In the genomic region with DNA sequence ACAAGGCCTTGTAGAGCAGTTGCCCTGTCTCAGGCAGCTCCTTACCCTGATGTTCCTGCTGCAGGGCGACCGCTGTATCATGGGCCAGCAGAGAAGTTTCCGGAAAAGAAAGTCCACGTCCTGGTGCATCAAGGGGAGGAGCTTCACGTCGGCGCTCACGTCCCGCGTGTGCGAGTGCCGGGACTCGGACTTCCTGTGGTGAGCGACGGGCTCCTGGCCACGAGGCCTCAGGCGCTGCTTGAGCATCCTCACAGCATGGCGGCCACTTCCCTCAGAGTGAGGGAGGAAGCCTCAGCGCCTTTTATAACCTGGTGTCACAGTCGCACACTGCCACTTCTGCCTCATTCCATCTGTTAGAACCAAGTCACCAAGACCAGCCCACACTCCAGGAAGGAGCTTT, we compare ENCODE assay signal across 34 cellular contexts.
"Had no signal": no experiment of that assay in that cellular context is flagged by ENCODE, and none has a peak within 500 bp of the region (broad histone marks: within the 10 kb centered on the region; RNA-seq: fewer than 3 reads in every experiment).

No MANE protein-coding gene starts in this region.

- H3K27me3 ChIP-seq: colonic mucosa had no signal

- H3K27me3 Mint-ChIP-seq: activated naive CD4-positive, alpha-beta T cell treated with anti-CD3 and anti-CD28 coated beads, Interleukin-2, amount 50 U/mL, for 24 hours; activated naive CD8-positive, alpha-beta T cell treated with anti-CD3 and anti-CD28 coated beads for 36 hours had no signal

- ATAC-seq: activated CD4-positive, CD25-positive, alpha-beta regulatory T cell treated with anti-CD3 and anti-CD28 coated beads, Interleukin-2, amount 50 U/mL, for 24 hours; activated CD8-positive, alpha-beta memory T cell treated with anti-CD3 and anti-CD28 coated beads, Interleukin-2, amount 10 ng/mL, durations not matched to agents 7 days and 5 days; activated CD8-positive, alpha-beta T cell treated with anti-CD3 and anti-CD28 coated beads, Interleukin-2, amount 10 ng/mL, durations not matched to agents 7 days and 5 days; activated naive CD8-positive, alpha-beta T cell treated with anti-CD3 and anti-CD28 coated beads, Interleukin-2, amount 50 U/mL, for 24 hours; body of pancreas; esophagus mucosa; T-helper 17 cell had no signal

- H3K36me3 ChIP-seq: adrenal gland, colonic mucosa had no signal

- H3K9me3 ChIP-seq: adrenal gland, body of pancreas, colonic mucosa had no signal

- H3K4me1 Mint-ChIP-seq: activated B cell treated with CpG ODN at 0.5 μM for 24 hours; activated CD8-positive, alpha-beta memory T cell treated with anti-CD3 and anti-CD28 coated beads, Interleukin-2, amount 10 ng/mL, durations not matched to agents 7 days and 5 days; activated naive CD4-positive, alpha-beta T cell treated with anti-CD3 and anti-CD28 coated beads, Interleukin-2, amount 50 U/mL, for 24 hours; activated naive CD8-positive, alpha-beta T cell treated with anti-CD3 and anti-CD28 coated beads for 36 hours; activated naive CD8-positive, alpha-beta T cell treated with anti-CD3 and anti-CD28 coated beads, Interleukin-2, amount 50 U/mL, for 24 hours; T-helper 17 cell had no signal

- H3K9me3 Mint-ChIP-seq: activated B cell treated with CpG ODN at 0.5 μM for 24 hours; activated CD4-positive, alpha-beta memory T cell treated with anti-CD3 and anti-CD28 coated beads for 36 hours; activated naive CD4-positive, alpha-beta T cell treated with anti-CD3 and anti-CD28 coated beads for 36 hours; activated naive CD4-positive, alpha-beta T cell treated with anti-CD3 and anti-CD28 coated beads, Interleukin-2, amount 50 U/mL, for 24 hours; activated naive CD8-positive, alpha-beta T cell treated with anti-CD3 and anti-CD28 coated beads for 36 hours; activated naive CD8-positive, alpha-beta T cell treated with anti-CD3 and anti-CD28 coated beads, Interleukin-2, amount 50 U/mL, for 24 hours; activated T-helper 1 cell treated with anti-CD3 and anti-CD28 coated beads, Interleukin-12 subunit alpha, Interleukin-12 subunit beta, Interleukin-2, Interleukin-4 antibody, amounts not matched to agents 30 ng/mL and 10 ng/mL and 1 ng/mL, durations not matched to agents 14 hours and 24 hours and 36 hours; activated T-helper 2 cell treated with anti-CD3 and anti-CD28 coated beads, Interferon-gamma antibody, Interleukin-2, Interleukin-4, amounts not matched to agents 10 μg/mL and 5 μg/mL and 100 μg/mL, durations not matched to agents 14 hours and 24 hours and 36 hours; endodermal cell; T-helper 2 cell treated with Interferon-gamma antibody and Interleukin-4, amounts not matched to agents 5 μg/mL and 100 μg/mL, for 36 hours had no signal

- H3K27ac ChIP-seq: adrenal gland, body of pancreas, colonic mucosa, WERI-Rb-1 had no signal

- FAIRE-seq: frontal cortex had no signal

- H3K27ac Mint-ChIP-seq: activated B cell treated with CpG ODN at 0.5 μM for 24 hours; activated CD4-positive, alpha-beta memory T cell treated with anti-CD3 and anti-CD28 coated beads for 36 hours; activated CD8-positive, alpha-beta memory T cell treated with anti-CD3 and anti-CD28 coated beads, Interleukin-2, amount 10 ng/mL, durations not matched to agents 7 days and 5 days; activated CD8-positive, alpha-beta T cell treated with anti-CD3 and anti-CD28 coated beads, Interleukin-2, amount 10 ng/mL, durations not matched to agents 7 days and 5 days; activated naive CD4-positive, alpha-beta T cell treated with anti-CD3 and anti-CD28 coated beads for 36 hours; activated naive CD4-positive, alpha-beta T cell treated with anti-CD3 and anti-CD28 coated beads, Interleukin-2, amount 50 U/mL, for 24 hours; activated naive CD8-positive, alpha-beta T cell treated with anti-CD3 and anti-CD28 coated beads for 36 hours; activated naive CD8-positive, alpha-beta T cell treated with anti-CD3 and anti-CD28 coated beads, Interleukin-2, amount 50 U/mL, for 24 hours; activated T-helper 1 cell treated with anti-CD3 and anti-CD28 coated beads, Interleukin-12 subunit alpha, Interleukin-12 subunit beta, Interleukin-2, Interleukin-4 antibody, amounts not matched to agents 30 ng/mL and 10 ng/mL and 1 ng/mL, durations not matched to agents 14 hours and 24 hours and 36 hours; activated T-helper 2 cell treated with anti-CD3 and anti-CD28 coated beads, Interferon-gamma antibody, Interleukin-2, Interleukin-4, amounts not matched to agents 10 μg/mL and 5 μg/mL and 100 μg/mL, durations not matched to agents 14 hours and 24 hours and 36 hours; endodermal cell; T-helper 17 cell; T-helper 2 cell treated with Interferon-gamma antibody and Interleukin-4, amounts not matched to agents 5 μg/mL and 100 μg/mL, for 36 hours had no signal

- DNase-seq: activated B cell treated with CpG ODN at 0.5 μM for 24 hours; activated CD4-positive, alpha-beta memory T cell treated with anti-CD3 and anti-CD28 coated beads for 36 hours; activated CD4-positive, alpha-beta T cell treated with anti-CD3 and anti-CD28 coated beads for 48 hours; activated CD8-positive, alpha-beta memory T cell treated with anti-CD3 and anti-CD28 coated beads, Interleukin-2, amount 10 ng/mL, durations not matched to agents 7 days and 5 days; activated CD8-positive, alpha-beta memory T cell treated with anti-CD3 and anti-CD28 coated beads, Interleukin-2, amount 50 U/mL, for 4 hours; activated CD8-positive, alpha-beta T cell treated with anti-CD3 and anti-CD28 coated beads, Interleukin-2, amount 10 ng/mL, durations not matched to agents 7 days and 5 days; activated effector memory CD4-positive, alpha-beta T cell treated with anti-CD3 and anti-CD28 coated beads, Interleukin-2, amount 50 U/mL, for 16 hours; activated naive CD4-positive, alpha-beta T cell treated with anti-CD3 and anti-CD28 coated beads for 36 hours; activated naive CD8-positive, alpha-beta T cell treated with anti-CD3 and anti-CD28 coated beads for 36 hours; activated naive CD8-positive, alpha-beta T cell treated with anti-CD3 and anti-CD28 coated beads, Interleukin-2, amount 50 U/mL, for 24 hours; activated T-cell treated with anti-CD3 and anti-CD28 coated beads, Interleukin-2, amount 50 U/mL, for 1 hour; activated T-cell treated with anti-CD3 and anti-CD28 coated beads, Interleukin-2, amount 50 U/mL, for 48 hours; adrenal gland; amygdala; aorta; body of pancreas; central memory CD4-positive, alpha-beta T cell; cerebellar nuclear complex; colonic mucosa; effector memory CD4-positive, alpha-beta T cell; endodermal cell; foreskin fibroblast; head of caudate nucleus; T-helper 1 cell; T-helper 17 cell; T1000; WERI-Rb-1 had no signal

- H3K4me3 Mint-ChIP-seq: activated B cell treated with CpG ODN at 0.5 μM for 24 hours; activated CD4-positive, alpha-beta memory T cell treated with anti-CD3 and anti-CD28 coated beads for 36 hours; activated CD8-positive, alpha-beta memory T cell treated with anti-CD3 and anti-CD28 coated beads, Interleukin-2, amount 10 ng/mL, durations not matched to agents 7 days and 5 days; activated CD8-positive, alpha-beta T cell treated with anti-CD3 and anti-CD28 coated beads, Interleukin-2, amount 10 ng/mL, durations not matched to agents 7 days and 5 days; activated naive CD4-positive, alpha-beta T cell treated with anti-CD3 and anti-CD28 coated beads for 36 hours; activated naive CD4-positive, alpha-beta T cell treated with anti-CD3 and anti-CD28 coated beads, Interleukin-2, amount 50 U/mL, for 24 hours; activated naive CD8-positive, alpha-beta T cell treated with anti-CD3 and anti-CD28 coated beads for 36 hours; activated naive CD8-positive, alpha-beta T cell treated with anti-CD3 and anti-CD28 coated beads, Interleukin-2, amount 50 U/mL, for 24 hours; activated T-helper 1 cell treated with anti-CD3 and anti-CD28 coated beads, Interleukin-12 subunit alpha, Interleukin-12 subunit beta, Interleukin-2, Interleukin-4 antibody, amounts not matched to agents 30 ng/mL and 10 ng/mL and 1 ng/mL, durations not matched to agents 14 hours and 24 hours and 36 hours; endodermal cell; T-helper 17 cell; T-helper 2 cell treated with Interferon-gamma antibody and Interleukin-4, amounts not matched to agents 5 μg/mL and 100 μg/mL, for 36 hours had no signal

- H3K4me1 ChIP-seq: adrenal gland, body of pancreas, colonic mucosa had no signal

- H3K36me3 Mint-ChIP-seq: activated CD4-positive, alpha-beta memory T cell treated with anti-CD3 and anti-CD28 coated beads for 36 hours; activated CD8-positive, alpha-beta memory T cell treated with anti-CD3 and anti-CD28 coated beads, Interleukin-2, amount 10 ng/mL, durations not matched to agents 7 days and 5 days; activated naive CD4-positive, alpha-beta T cell treated with anti-CD3 and anti-CD28 coated beads, Interleukin-2, amount 50 U/mL, for 24 hours; activated naive CD8-positive, alpha-beta T cell treated with anti-CD3 and anti-CD28 coated beads for 36 hours had no signal

- H3K4me3 ChIP-seq: adrenal gland, body of pancreas, colonic mucosa had no signal
